In genomic region chr2:182592691-182593393, GRCh38 we compare ENCODE assay signal across 21 cellular contexts.
DNase-seq lines count a peak whose midpoint lies in the region; ATAC-seq and TF ChIP-seq lines count a peak whose summit lies in the region.
"Had no signal": no experiment of that assay in that cellular context is flagged by ENCODE, and none has a peak within 500 bp of the region (broad histone marks: within the 10 kb centered on the region; RNA-seq: fewer than 3 reads in every experiment).

No MANE protein-coding gene starts in this region.

- H3K27me3 Mint-ChIP-seq in HFFc6 (ENCODE audit: insufficient read depth) (no peaks in the 10 kb centered on the region), endodermal cell (ENCODE audit: insufficient read depth) (peaks cover 3% of the 10 kb centered on the region)
- H3K27me3 Mint-ChIP-seq in activated naive CD4-positive, alpha-beta T cell treated with anti-CD3 and anti-CD28 coated beads for 36 hours (ENCODE audit: low read depth) = peaks cover 8% of the 10 kb centered on the region

- TF ChIP-seq CTCF in HFFc6 (IDR thresholded peaks at IDR 0.05) (peak; percentile 57; the same call in 1 of the 2 replicates), endodermal cell (conservative IDR thresholded peaks at IDR 0.05) (peak; percentile 59)

- intact Hi-C loops in activated naive CD4-positive, alpha-beta T cell treated with anti-CD3 and anti-CD28 coated beads for 36 hours (cut with micrococcal nuclease) = no loop called here

- H3K27ac Mint-ChIP-seq in HFFc6 (peak overlapping the region; percentile 5; the same call in 1 of the 2 replicates), endodermal cell (no peak overlapping the region)
- H3K27ac Mint-ChIP-seq in activated naive CD4-positive, alpha-beta T cell treated with anti-CD3 and anti-CD28 coated beads for 36 hours = no peak overlapping the region
- H3K27ac Mint-ChIP-seq: activated CD4-positive, alpha-beta T cell treated with anti-CD3 and anti-CD28 coated beads, Interleukin-2, amount 10 ng/mL, durations not matched to agents 24 days and 14 days; stimulated activated naive CD8-positive, alpha-beta T cell treated with anti-CD3 and anti-CD28 coated beads, Interleukin-15, Interleukin-2, amounts not matched to agents 100 ng/mL and 50 ng/mL, for 24 hours had no signal

- H3K27ac ChIP-seq in GM23248 (no peak overlapping the region), endodermal cell (ENCODE audit: low read depth, low read length) (no peak overlapping the region)
- H3K27ac ChIP-seq: cardiac muscle cell, esophagus muscularis mucosa, heart right ventricle, pancreas, sigmoid colon had no signal

- no peak overlapping the region for H3K9ac ChIP-seq in GM23248
- H3K9ac ChIP-seq in endodermal cell (ENCODE audit: extremely low read depth, low read length, poor library complexity, severe bottlenecking) = no peak overlapping the region

- H2AFZ ChIP-seq in GM23248 = no peak overlapping the region

- no peaks in the 10 kb centered on the region for H3K36me3 Mint-ChIP-seq in HFFc6 (ENCODE audit: low read depth)
- H3K36me3 Mint-ChIP-seq in endodermal cell (ENCODE audit: low read depth) = no peaks in the 10 kb centered on the region
- no peaks in the 10 kb centered on the region for H3K36me3 Mint-ChIP-seq in activated naive CD4-positive, alpha-beta T cell treated with anti-CD3 and anti-CD28 coated beads for 36 hours (ENCODE audit: low read depth)

- H3K9me3 Mint-ChIP-seq in HFFc6 = no peaks in the 10 kb centered on the region
- no peaks in the 10 kb centered on the region for H3K9me3 Mint-ChIP-seq in endodermal cell
- H3K9me3 Mint-ChIP-seq in activated naive CD4-positive, alpha-beta T cell treated with anti-CD3 and anti-CD28 coated beads for 36 hours = no peaks in the 10 kb centered on the region
- H3K9me3 Mint-ChIP-seq: activated CD4-positive, alpha-beta T cell treated with anti-CD3 and anti-CD28 coated beads, Interleukin-2, amount 10 ng/mL, durations not matched to agents 24 days and 14 days; stimulated activated naive CD8-positive, alpha-beta T cell treated with anti-CD3 and anti-CD28 coated beads, Interleukin-15, Interleukin-2, amounts not matched to agents 100 ng/mL and 50 ng/mL, for 24 hours had no signal

- H3K9me3 ChIP-seq in GM23248 (ENCODE audit: low read depth) = no peaks in the 10 kb centered on the region
- no peaks in the 10 kb centered on the region for H3K9me3 ChIP-seq in endodermal cell (ENCODE audit: control insufficient read depth, low read length)
- H3K9me3 ChIP-seq: esophagus muscularis mucosa, heart right ventricle, pancreas, sigmoid colon had no signal

- H3K79me2 ChIP-seq in GM23248 (ENCODE audit: insufficient read depth) = no peaks in the 10 kb centered on the region

- ATAC-seq in GM21447 (IDR thresholded peaks at IDR 0.05; ENCODE audit: unreplicated experiment) = no peak
- ATAC-seq: heart right ventricle, pancreas had no signal

- H3F3A ChIP-seq in GM23248 (ENCODE audit: insufficient read depth) = peaks cover 38% of the 10 kb centered on the region

- H3K4me1 ChIP-seq in GM23248 (ENCODE audit: insufficient read depth) (peaks cover 31% of the 10 kb centered on the region), endodermal cell (ENCODE audit: control insufficient read depth, insufficient read depth, low read length) (peaks cover 5% of the 10 kb centered on the region)
- H3K4me1 ChIP-seq: sigmoid colon had no signal

- H3K27me3 ChIP-seq in GM23248 (replicated peaks; ENCODE audit: insufficient read depth) (no peaks in the 10 kb centered on the region), endodermal cell (ENCODE audit: control insufficient read depth, insufficient read depth, low read length, poor library complexity, severe bottlenecking) (no peaks in the 10 kb centered on the region)
- H3K27me3 ChIP-seq: cardiac muscle cell, esophagus muscularis mucosa, heart right ventricle, pancreas, sigmoid colon had no signal

- H3K9me2 ChIP-seq in GM23248 (ENCODE audit: insufficient read depth) = no peaks in the 10 kb centered on the region

- CTCF ChIA-PET in activated naive CD4-positive, alpha-beta T cell treated with anti-CD3 and anti-CD28 coated beads for 36 hours (lab: Charles Lee) = interaction anchor here (0.6 kb wide), 1 partner anchor 219 kb away, joined by 3 read pairs; no protein-coding TSS in a partner anchor

- peak overlapping the region; percentile 38; the same call in 1 of the 2 replicates for H3K4me3 ChIP-seq in GM23248
- no peak overlapping the region for H3K4me3 ChIP-seq in endodermal cell (ENCODE audit: low read length)
- H3K4me3 ChIP-seq: cardiac muscle cell, esophagus muscularis mucosa, heart right ventricle, pancreas, sigmoid colon had no signal

- WGBS in GM23248 (ENCODE audit: low coverage in 1 of 2, low lambda C conversion rate in 2 of 2, missing lambda C conversion rate in 2 of 2), 2 experiments = 76 to 82% methylated on average over 4 of the region's 4 CpGs
- 91% methylated on average over 4 of the region's 4 CpGs; no CpG with 5 or more reads in 1 of the 2 experiments for WGBS in endodermal cell (ENCODE audit: insufficient coverage in 1 of 2, insufficient read length in 1 of 2), 2 experiments

- H3K4me3 Mint-ChIP-seq in HFFc6 (peak overlapping the region; percentile 4; the same call in 1 of the 2 replicates), endodermal cell (no peak overlapping the region)
- H3K4me3 Mint-ChIP-seq in activated naive CD4-positive, alpha-beta T cell treated with anti-CD3 and anti-CD28 coated beads for 36 hours = no peak overlapping the region
- H3K4me3 Mint-ChIP-seq: activated CD4-positive, alpha-beta T cell treated with anti-CD3 and anti-CD28 coated beads, Interleukin-2, amount 10 ng/mL, durations not matched to agents 24 days and 14 days; stimulated activated naive CD8-positive, alpha-beta T cell treated with anti-CD3 and anti-CD28 coated beads, Interleukin-15, Interleukin-2, amounts not matched to agents 100 ng/mL and 50 ng/mL, for 24 hours had no signal

- peak overlapping the region; percentile 85 for H3K4me2 ChIP-seq in GM23248 (ENCODE audit: unreplicated experiment)

- peaks cover 66% of the 10 kb centered on the region for H3K4me1 Mint-ChIP-seq in HFFc6 (ENCODE audit: low read depth)
- peaks cover 15% of the 10 kb centered on the region for H3K4me1 Mint-ChIP-seq in endodermal cell
- H3K4me1 Mint-ChIP-seq in activated naive CD4-positive, alpha-beta T cell treated with anti-CD3 and anti-CD28 coated beads for 36 hours (ENCODE audit: low read depth) = no peaks in the 10 kb centered on the region
- H3K4me1 Mint-ChIP-seq: activated CD4-positive, alpha-beta T cell treated with anti-CD3 and anti-CD28 coated beads, Interleukin-2, amount 10 ng/mL, durations not matched to agents 24 days and 14 days had no signal

- DNase-seq in GM23248 (no peak), HFFc6 (no peak), endodermal cell (no peak), myocyte (ENCODE audit: low read depth) (peak; percentile 9), putamen (ENCODE audit: low spot score) (no peak), NCI-H1417 treated with DMSO at 0.1 percent for 48 hours (lab: John Stamatoyannopoulos, UW) (no peak)
- DNase-seq in activated naive CD4-positive, alpha-beta T cell treated with anti-CD3 and anti-CD28 coated beads for 36 hours = no peak
- DNase-seq: activated CD4-positive, alpha-beta T cell treated with anti-CD3 and anti-CD28 coated beads, Interleukin-2, amount 10 ng/mL, durations not matched to agents 24 days and 14 days; activated CD8-positive, alpha-beta memory T cell treated with anti-CD3 and anti-CD28 coated beads, Interleukin-2, amount 50 U/mL, for 4 hours; activated effector memory CD4-positive, alpha-beta T cell treated with Interleukin-2 at 50 U/mL for 16 hours; GOT3; heart right ventricle; NCI-H1436 treated with DMSO at 0.1 percent for 48 hours; pancreas; sigmoid colon; stimulated activated CD4-positive, alpha-beta T cell treated with anti-CD3 and anti-CD28 coated beads, Interleukin-2, amount 100 ng/mL, for 24 hours; trophoblast cell had no signal

- H3K36me3 ChIP-seq in GM23248 (ENCODE audit: low read depth) (no peaks in the 10 kb centered on the region), endodermal cell (ENCODE audit: control insufficient read depth, insufficient read depth, low read length) (no peaks in the 10 kb centered on the region)
- H3K36me3 ChIP-seq: cardiac muscle cell, esophagus muscularis mucosa, heart right ventricle, pancreas, sigmoid colon had no signal

- H4K20me1 ChIP-seq in GM23248 (ENCODE audit: insufficient read depth) = no peaks in the 10 kb centered on the region

- in situ Hi-C loops in GM23248 (cut with MboI) = no loop called here
